In the genomic region with DNA sequence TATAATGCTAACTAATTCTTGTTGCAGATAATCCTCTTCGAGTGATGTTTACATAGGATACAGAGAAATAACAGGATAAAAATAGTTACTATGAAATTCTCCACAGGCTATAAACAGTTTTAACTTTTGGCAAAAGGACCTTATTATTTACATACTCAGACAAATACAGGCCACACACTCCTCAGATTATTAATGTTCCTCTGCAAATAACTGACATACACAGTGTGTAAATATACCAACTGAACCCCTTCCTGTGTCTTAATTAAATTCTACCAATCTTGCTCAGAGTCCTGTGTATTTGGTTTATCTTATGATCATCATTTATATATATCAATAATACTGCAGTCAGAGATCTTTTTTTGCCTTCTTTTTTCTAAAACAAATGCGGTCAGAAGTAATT, we compare ENCODE assay signal across 25 cellular contexts.
"Had no signal": no experiment of that assay in that cellular context is flagged by ENCODE, and none has a peak within 500 bp of the region (broad histone marks: within the 10 kb centered on the region; RNA-seq: fewer than 3 reads in every experiment).

No MANE protein-coding gene starts in this region.

- DNase-seq: dorsolateral prefrontal cortex; effector memory CD4-positive, alpha-beta T cell; esophagus squamous epithelium; heart left ventricle; hypothalamus; kidney glomerular epithelial cell; mammary epithelial cell; mucosa of descending colon; natural killer cell; occipital lobe; psoas muscle; retina; right lobe of liver; stimulated activated CD4-positive, alpha-beta T cell treated with anti-CD3 and anti-CD28 coated beads, Interleukin-4, amount 100 ng/mL, for 1 hour; stimulated activated CD8-positive, alpha-beta memory T cell treated with anti-CD3 and anti-CD28 coated beads, Interleukin-4, amount 100 ng/mL, for 48 hours; stimulated activated naive CD8-positive, alpha-beta T cell treated with anti-CD3 and anti-CD28 coated beads, Interleukin-15, Interleukin-2, amounts not matched to agents 100 U/mL and 50 U/mL, for 24 hours; thyroid gland; upper lobe of left lung; uterus had no signal

- H3K4me3 Mint-ChIP-seq: natural killer cell; neural progenitor cell; stimulated activated effector memory CD8-positive, alpha-beta T cell treated with anti-CD3 and anti-CD28 coated beads, Interleukin-12 subunit alpha, Interleukin-12 subunit beta, amount 100 ng/mL, for 72 hours had no signal

- H3K36me3 Mint-ChIP-seq: natural killer cell; neural progenitor cell; stimulated activated effector memory CD8-positive, alpha-beta T cell treated with anti-CD3 and anti-CD28 coated beads, Interleukin-12 subunit alpha, Interleukin-12 subunit beta, amount 100 ng/mL, for 72 hours had no signal

- H3K27ac ChIP-seq: coronary artery, dorsolateral prefrontal cortex, epithelial cell of prostate, esophagus squamous epithelium, heart left ventricle, neural progenitor cell, parathyroid adenoma, psoas muscle, right lobe of liver, suprapubic skin, thyroid gland, upper lobe of left lung, uterus had no signal

- H3K4me2 ChIP-seq: neural progenitor cell had no signal

- H3K9me3 ChIP-seq: esophagus squamous epithelium, right lobe of liver, suprapubic skin, thyroid gland, upper lobe of left lung, uterus had no signal

- ATAC-seq: heart left ventricle; mucosa of descending colon; natural killer cell; right lobe of liver; stimulated activated effector memory CD8-positive, alpha-beta T cell treated with anti-CD3 and anti-CD28 coated beads, Interleukin-12 subunit alpha, Interleukin-12 subunit beta, amount 100 ng/mL, for 72 hours; stimulated activated naive CD8-positive, alpha-beta T cell treated with anti-CD3 and anti-CD28 coated beads, Interleukin-15, Interleukin-2, amounts not matched to agents 100 U/mL and 50 U/mL, for 24 hours had no signal

- H3K4me3 ChIP-seq: coronary artery, dorsolateral prefrontal cortex, esophagus squamous epithelium, heart left ventricle, mucosa of descending colon, neural progenitor cell, psoas muscle, right lobe of liver, suprapubic skin, thyroid gland, upper lobe of left lung, uterus had no signal

- H3K79me2 ChIP-seq: parathyroid adenoma had no signal

- H3K4me1 Mint-ChIP-seq: natural killer cell; stimulated activated effector memory CD8-positive, alpha-beta T cell treated with anti-CD3 and anti-CD28 coated beads, Interleukin-12 subunit alpha, Interleukin-12 subunit beta, amount 100 ng/mL, for 72 hours had no signal

- H3K4me1 ChIP-seq: heart left ventricle, parathyroid adenoma, right lobe of liver, suprapubic skin, upper lobe of left lung, uterus had no signal

- H3K9ac ChIP-seq: neural progenitor cell, parathyroid adenoma had no signal

- H3K27ac Mint-ChIP-seq: natural killer cell; neural progenitor cell; stimulated activated effector memory CD8-positive, alpha-beta T cell treated with anti-CD3 and anti-CD28 coated beads, Interleukin-12 subunit alpha, Interleukin-12 subunit beta, amount 100 ng/mL, for 72 hours had no signal

- H3K27me3 ChIP-seq: dorsolateral prefrontal cortex, esophagus squamous epithelium, heart left ventricle, neural progenitor cell, right lobe of liver, suprapubic skin, thyroid gland, upper lobe of left lung, uterus had no signal

- H3K36me3 ChIP-seq: esophagus squamous epithelium, heart left ventricle, neural progenitor cell, right lobe of liver, suprapubic skin, thyroid gland, upper lobe of left lung, uterus had no signal

- H2AFZ ChIP-seq: neural progenitor cell, parathyroid adenoma had no signal
